Comparison of ENCODE assay signal across 11 cellular contexts in the genomic region with DNA sequence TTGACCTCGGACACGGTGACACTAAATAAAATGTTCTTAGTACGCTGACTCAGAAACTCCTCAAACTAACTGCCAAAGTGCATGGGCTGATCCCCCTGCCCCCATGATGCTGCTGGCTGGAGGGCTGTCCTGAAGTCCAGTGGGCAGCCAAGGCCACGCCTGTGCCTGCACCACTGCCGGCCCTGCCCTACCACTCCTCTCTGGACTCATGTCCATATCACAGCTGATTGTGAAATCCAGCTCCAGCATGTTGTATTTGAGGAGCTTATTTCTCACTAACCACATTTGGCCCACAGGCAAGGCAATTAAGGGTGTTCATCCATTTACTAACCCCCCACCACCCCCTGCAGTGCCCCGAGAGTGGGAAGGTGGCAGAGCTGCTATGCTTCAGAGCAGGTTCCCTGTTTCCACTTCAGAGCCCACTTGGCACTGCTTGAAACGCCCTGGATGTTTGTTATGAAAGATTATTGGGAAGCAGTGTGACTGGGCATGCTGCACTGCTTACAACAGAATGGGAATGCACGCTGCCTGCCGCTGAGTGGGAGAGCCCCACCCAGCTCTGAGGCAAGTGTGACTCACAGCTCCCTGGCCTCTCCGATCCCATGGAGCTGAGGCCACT.
A peak's percentile ranks its signal among the peaks of the same experiment; 100 is the strongest.
DNase-seq lines count a peak whose midpoint lies in the region; TF ChIP-seq lines count a peak whose summit lies in the region.
"Had no signal": no experiment of that assay in that cellular context is flagged by ENCODE, and none has a peak within 500 bp of the region (broad histone marks: within the 10 kb centered on the region; RNA-seq: fewer than 3 reads in every experiment).

No MANE protein-coding gene starts in this region.

- intact Hi-C loops in breast epithelium (cut with DNase I; ENCODE audit: low total_unique reads): no loop called here

- TF ChIP-seq CTCF in breast epithelium (IDR thresholded peaks at IDR 0.05): no peak
- TF ChIP-seq CTCF in tibial nerve (IDR thresholded peaks at IDR 0.05): no peak
- TF ChIP-seq CTCF in mesothelial cell of epicardium (IDR thresholded peaks at IDR 0.05; ENCODE audit: unreplicated experiment): no peak

- no peaks in the 10 kb centered on the region for H3K36me3 ChIP-seq in breast epithelium
- no peaks in the 10 kb centered on the region for H3K36me3 ChIP-seq in tibial nerve

- peaks cover 5% of the 10 kb centered on the region for H3K27me3 Mint-ChIP-seq in mesothelial cell of epicardium (ENCODE audit: low read depth)

- H3K9me3 ChIP-seq in breast epithelium (peaks cover 0 to 6% of the 10 kb centered on the region in 2 donors), tibial nerve (peaks cover 0 to 14% (median 0%) of the 10 kb centered on the region in 4 donors)

- H3K27ac Mint-ChIP-seq in mesothelial cell of epicardium: no peak overlapping the region
- H3K27ac Mint-ChIP-seq: activated T-cell treated with anti-CD3 and anti-CD28 coated beads, Interleukin-2, amount 50 U/mL, for 72 hours had no signal

- TF ChIP-seq EP300 in tibial nerve (IDR thresholded peaks at IDR 0.05): peak in 1 of 2 donors; percentile 60

- WGBS in tibial nerve, 2 donors: 55 to 72% methylated on average over 10 of the region's 10 CpGs

- H3K4me3 Mint-ChIP-seq in mesothelial cell of epicardium: no peak overlapping the region
- H3K4me3 Mint-ChIP-seq: activated T-cell treated with anti-CD3 and anti-CD28 coated beads, Interleukin-2, amount 50 U/mL, for 72 hours had no signal

- TF ChIP-seq POLR2A in breast epithelium (IDR thresholded peaks at IDR 0.05): no peak
- no peak for TF ChIP-seq POLR2A in tibial nerve (IDR thresholded peaks at IDR 0.05)

- peaks cover 4% of the 10 kb centered on the region for H3K9me3 Mint-ChIP-seq in mesothelial cell of epicardium

- H3K4me3 ChIP-seq in breast epithelium: no peak overlapping the region
- no peak overlapping the region for H3K4me3 ChIP-seq in tibial nerve

- H3K27ac ChIP-seq in breast epithelium: peak overlapping the region; percentile 42 to 79
- peak overlapping the region in 3 of 4 donors; percentile 14 to 69 (median 59) for H3K27ac ChIP-seq in tibial nerve

- peak; percentile 58 for DNase-seq in HS-5 (ENCODE audit: low read depth)
- peak in 1 of 2 donors; percentile 24 for DNase-seq in breast epithelium (ENCODE audit: low spot score in 2 of 2)
- peak; percentile 27 for DNase-seq in left kidney (ENCODE audit: low read depth, low spot score)
- DNase-seq in tibial nerve (ENCODE audit: low spot score in 2 of 2): peak; percentile 54 to 64
- DNase-seq in mesothelial cell of epicardium (ENCODE audit: low spot score in 2 of 2, unreplicated experiment in 2 of 2): no peak
- no peak for DNase-seq in NCI-H1694 (lab: John Stamatoyannopoulos, UW)
- DNase-seq in UCSD-AML1 (lab: John Stamatoyannopoulos, UW; ENCODE audit: unreplicated experiment): no peak
- no peak for DNase-seq in islet precursor cell
- DNase-seq: activated T-cell treated with anti-CD3 and anti-CD28 coated beads, Interleukin-2, amount 50 U/mL, for 72 hours; Karpas-422; stimulated activated CD8-positive, alpha-beta memory T cell treated with anti-CD3 and anti-CD28 coated beads, Interleukin-4, amount 100 ng/mL, for 48 hours had no signal

- H3K4me1 ChIP-seq in breast epithelium (no peaks in the 10 kb centered on the region), tibial nerve (no peaks in the 10 kb centered on the region)

- H3K36me3 Mint-ChIP-seq in mesothelial cell of epicardium: no peaks in the 10 kb centered on the region

- no peaks in the 10 kb centered on the region for H3K4me1 Mint-ChIP-seq in mesothelial cell of epicardium

- H3K27me3 ChIP-seq in breast epithelium: no peaks in the 10 kb centered on the region
- H3K27me3 ChIP-seq in tibial nerve: no peaks in the 10 kb centered on the region

Comparison
In these comparisons a context has a peak if more than half of its experiments do, and no peak if none do; other contexts are left out.
1. DNase-seq: peak in HS-5 (single experiment), left kidney (single experiment) and tibial nerve (2 of 2); none in mesothelial cell of epicardium (0 of 2), NCI-H1694 (single experiment), UCSD-AML1 (single experiment) and islet precursor cell (single experiment).